ENCODE assay signal across 12 cellular contexts in genomic region chr22:25267567-25267966, GRCh38. TPM values are rescaled to one million over a fixed set of nuclear protein-coding genes. Genes with fewer than 3 reads are reported as not detected.
"Had no signal": no experiment of that assay in that cellular context is flagged by ENCODE, and none has a peak within 500 bp of the region (broad histone marks: within the 10 kb centered on the region; RNA-seq: fewer than 3 reads in every experiment).

No MANE protein-coding gene starts in this region.

RNA-seq across cellular contexts. Expression of gene CRYBB2, which starts 48.1 kb away (rescaled TPM):
- total RNA-seq: natural killer cell treated with Interleukin-12 subunit alpha and Interleukin-12 subunit beta and Interleukin-15 and Interleukin-18, amount 100 ng/mL, for 72 hours; neural crest cell; omental fat pad; osteocyte; posterior vena cava; pulmonary artery endothelial cell; right atrium auricular region; sciatic nerve; smooth muscle cell; upper lobe of right lung; urinary bladder; uterus had no signal
- polyA plus RNA-seq: smooth muscle cell had no signal
